ENCODE assay signal across 9 cellular contexts in the genomic region with DNA sequence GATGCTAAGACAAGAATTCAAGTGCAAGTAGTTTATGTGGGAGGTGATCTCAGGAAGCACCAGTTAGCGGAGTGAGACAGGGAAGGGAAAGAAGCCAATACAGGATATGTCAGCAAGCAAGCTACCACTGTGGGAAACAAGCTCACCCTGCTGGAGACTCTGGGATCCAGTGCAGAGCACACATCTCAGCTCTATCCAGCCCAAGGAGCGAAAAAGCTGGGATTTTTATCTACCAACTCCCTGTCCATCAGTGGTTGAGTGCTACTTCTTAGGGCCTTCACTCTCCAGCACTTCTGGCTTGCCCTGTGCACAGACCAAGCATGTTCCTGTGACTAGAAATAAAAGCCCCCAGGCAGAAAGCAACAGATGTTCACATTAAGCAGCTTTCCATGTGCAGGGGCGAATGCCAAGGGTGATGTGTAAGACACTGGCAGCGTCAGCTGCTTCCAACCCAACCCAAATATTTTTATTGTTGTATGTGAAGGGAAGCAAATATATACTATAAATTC. TPM values are rescaled to one million over a fixed set of nuclear protein-coding genes. Genes with fewer than 3 reads are reported as not detected.
DNase-seq lines count a peak whose midpoint lies in the region; FAIRE-seq and TF ChIP-seq lines count a peak whose summit lies in the region.
"Had no signal": no experiment of that assay in that cellular context is flagged by ENCODE, and none has a peak within 500 bp of the region (broad histone marks: within the 10 kb centered on the region; RNA-seq: fewer than 3 reads in every experiment).

No MANE protein-coding gene starts in this region.

- no peak for TF ChIP-seq CTCF in neutrophil (IDR thresholded peaks at IDR 0.05)

- H3K4me1 Mint-ChIP-seq in activated naive CD8-positive, alpha-beta T cell treated with anti-CD3 and anti-CD28 coated beads for 36 hours = no peaks in the 10 kb centered on the region

- H3K4me3 Mint-ChIP-seq in activated naive CD8-positive, alpha-beta T cell treated with anti-CD3 and anti-CD28 coated beads for 36 hours = no peak overlapping the region

- H3K36me3 ChIP-seq in neutrophil (no peaks in the 10 kb centered on the region), HAP-1 (replicated peaks) (no peaks in the 10 kb centered on the region)

- peak overlapping the region; percentile 54 for H3K27ac ChIP-seq in neutrophil

- H3K9me3 ChIP-seq in neutrophil = no peaks in the 10 kb centered on the region
- peaks cover 7% of the 10 kb centered on the region; the same call in 1 of the 2 replicates for H3K9me3 ChIP-seq in HAP-1

- H3K36me3 Mint-ChIP-seq in activated naive CD8-positive, alpha-beta T cell treated with anti-CD3 and anti-CD28 coated beads for 36 hours = no peaks in the 10 kb centered on the region

- in situ Hi-C loops in HAP-1 (cut with MboI; ENCODE audit: low sequenced_read_pairs) = no loop called here

- no peak overlapping the region for H3K27ac Mint-ChIP-seq in activated naive CD8-positive, alpha-beta T cell treated with anti-CD3 and anti-CD28 coated beads for 36 hours

- H3K9me3 Mint-ChIP-seq in activated naive CD8-positive, alpha-beta T cell treated with anti-CD3 and anti-CD28 coated beads for 36 hours = peaks cover 4% of the 10 kb centered on the region

- peaks cover 3% of the 10 kb centered on the region for H3K27me3 Mint-ChIP-seq in activated naive CD8-positive, alpha-beta T cell treated with anti-CD3 and anti-CD28 coated beads for 36 hours

- no peaks in the 10 kb centered on the region for H3K27me3 ChIP-seq in neutrophil
- peaks cover 16% of the 10 kb centered on the region for H3K27me3 ChIP-seq in HAP-1 (ENCODE audit: low read depth)

- H3K4me3 ChIP-seq in neutrophil (ENCODE audit: low read depth in 1 of 2, low read length in 1 of 2) (no peak overlapping the region), HAP-1 (no peak overlapping the region)

- peak; percentile 76 for DNase-seq in ELR (ENCODE audit: low read depth)
- DNase-seq in NCI-H524 (lab: John Stamatoyannopoulos, UW) = peak; percentile 57 to 90
- peak; percentile 94 for DNase-seq in epidermal melanocyte (ENCODE audit: insufficient read length, low spot score)
- DNase-seq in GM12892 (ENCODE audit: insufficient read length) = no peak
- no peak for DNase-seq in activated naive CD8-positive, alpha-beta T cell treated with anti-CD3 and anti-CD28 coated beads for 36 hours
- no peak for DNase-seq in HAP-1 (ENCODE audit: low spot score in 2 of 2)
- DNase-seq in SK-N-DZ (ENCODE audit: low spot score) = no peak

- TF ChIP-seq POLR2A in GM12892 (IDR thresholded peaks at IDR 0.05; ENCODE audit: low read depth, low read length) = no peak

- H3K4me1 ChIP-seq in neutrophil (ENCODE audit: control insufficient read depth in 1 of 2, insufficient read depth in 1 of 2, low read depth in 1 of 2, low read length in 1 of 2) (peaks cover 23 to 25% of the 10 kb centered on the region in 2 experiments), HAP-1 (peaks cover 16% of the 10 kb centered on the region)

- no peak for FAIRE-seq in GM12892 (lab: Jason Lieb, UNC)
- FAIRE-seq: TTC549 had no signal

RNA-seq across cellular contexts. Expression of gene RNF24, which starts 10.8 kb away (rescaled TPM):
- 5.8 TPM for polyA plus RNA-seq in GM12892 (2012; ENCODE audit: missing spikeins)
- total RNA-seq in activated naive CD8-positive, alpha-beta T cell treated with anti-CD3 and anti-CD28 coated beads for 36 hours = 10 to 100 TPM; 13.3 to 13.7 TPM
- polyA plus RNA-seq in SK-N-DZ (2014; cell fraction: cytosol; rRNA removed) = 8.9 and 11.3 TPM in 2 replicates
- polyA plus RNA-seq in SK-N-DZ (2014; cell fraction: nucleus; rRNA removed) = 6.5 and 9.8 TPM in 2 replicates

Comparison
In these comparisons a context has a peak if more than half of its experiments do, and no peak if none do; other contexts are left out.
1. DNase-seq: peak in ELR (single experiment), NCI-H524 (2 of 2) and epidermal melanocyte (single experiment); none in GM12892 (single experiment), activated naive CD8-positive, alpha-beta T cell treated with anti-CD3 and anti-CD28 coated beads for 36 hours (single experiment), HAP-1 (0 of 2) and SK-N-DZ (single experiment).